Comparison of ENCODE assay signal across 11 cellular contexts in the genomic region with DNA sequence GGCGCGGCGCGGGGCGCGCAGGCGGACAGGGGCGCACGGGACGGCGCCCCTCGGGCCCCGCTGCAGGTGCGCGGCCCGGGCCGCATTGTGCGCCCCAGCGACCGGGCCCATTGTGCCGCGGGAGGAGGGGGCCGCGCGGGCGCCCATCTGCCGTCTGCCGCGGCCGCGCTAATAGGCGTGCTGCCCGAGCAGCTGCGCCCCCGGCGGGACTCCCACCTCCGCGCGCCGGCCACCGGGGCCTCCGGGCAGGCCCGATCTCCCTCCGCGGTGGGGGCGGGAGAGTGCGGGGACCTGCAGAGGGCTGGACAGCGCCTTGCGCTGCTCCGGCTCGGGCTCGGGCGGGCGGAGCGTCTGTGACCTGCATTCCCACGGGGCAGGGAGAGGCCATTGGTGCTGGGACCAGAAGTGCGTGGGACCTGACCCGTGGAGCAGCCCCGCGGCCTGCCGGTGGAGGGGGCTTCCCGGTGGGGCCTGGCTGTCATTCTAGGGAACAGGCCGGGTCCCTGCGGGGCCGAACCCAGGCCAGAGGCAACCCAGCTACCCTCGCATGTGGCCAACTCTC. TPM values are rescaled to one million over a fixed set of nuclear protein-coding genes. Genes with fewer than 3 reads are reported as not detected.
DNase-seq lines count a peak whose midpoint lies in the region; ATAC-seq and TF ChIP-seq lines count a peak whose summit lies in the region.
"Had no signal": no experiment of that assay in that cellular context is flagged by ENCODE, and none has a peak within 500 bp of the region (broad histone marks: within the 10 kb centered on the region; RNA-seq: fewer than 3 reads in every experiment).

No MANE protein-coding gene starts in this region.

- H3K9me2 ChIP-seq in GM23338 (ENCODE audit: insufficient read depth) = no peaks in the 10 kb centered on the region

- H3K4me3 Mint-ChIP-seq in GM23338 = peak overlapping the region; percentile 83
- H3K4me3 Mint-ChIP-seq: activated naive CD8-positive, alpha-beta T cell treated with anti-CD3 and anti-CD28 coated beads for 36 hours had no signal

- peaks cover 8% of the 10 kb centered on the region; the same call in 1 of the 3 replicates for H3K36me3 Mint-ChIP-seq in GM23338 (ENCODE audit: low read depth)
- H3K36me3 Mint-ChIP-seq: activated naive CD8-positive, alpha-beta T cell treated with anti-CD3 and anti-CD28 coated beads for 36 hours had no signal

- no peak overlapping the region for H3K27ac Mint-ChIP-seq in GM23338
- H3K27ac Mint-ChIP-seq: activated naive CD8-positive, alpha-beta T cell treated with anti-CD3 and anti-CD28 coated beads for 36 hours had no signal

- DNase-seq in GM23338 (ENCODE audit: low spot score) (peak; percentile 65), RKO (ENCODE audit: low spot score) (peak; percentile 28), left ventricle myocardium inferior (peak; percentile 57), posterior cingulate gyrus (peak in 7 of 10 donors; percentile 5 to 93 (median 67)), cerebellum (ENCODE audit: low spot score) (no peak), SJCRH30 (no peak), gastrocnemius medialis (no peak)
- DNase-seq: activated naive CD8-positive, alpha-beta T cell treated with anti-CD3 and anti-CD28 coated beads for 36 hours; foreskin melanocyte; tibial artery had no signal

- H3K4me1 ChIP-seq in GM23338 (ENCODE audit: insufficient read depth) = peaks cover 3% of the 10 kb centered on the region; the same call in 1 of the 2 replicates
- peaks cover 22% of the 10 kb centered on the region for H3K4me1 ChIP-seq in left ventricle myocardium inferior
- no peaks in the 10 kb centered on the region for H3K4me1 ChIP-seq in SJCRH30
- peaks cover 4 to 8% of the 10 kb centered on the region in 2 donors for H3K4me1 ChIP-seq in gastrocnemius medialis

- no peak for TF ChIP-seq POLR2A in gastrocnemius medialis (IDR thresholded peaks at IDR 0.05)

- H3F3A ChIP-seq in GM23338 (replicated peaks; ENCODE audit: low read depth) = no peaks in the 10 kb centered on the region

- no peaks in the 10 kb centered on the region; the same call in none of the 2 replicates for H4K20me1 ChIP-seq in GM23338 (replicated peaks; ENCODE audit: insufficient read depth)

- peak; percentile 9 for ATAC-seq in GM23338
- no peak for ATAC-seq in HG03039 (IDR thresholded peaks at IDR 0.05; ENCODE audit: unreplicated experiment)
- ATAC-seq in gastrocnemius medialis = no peak

- H3K27me3 ChIP-seq in GM23338 (ENCODE audit: insufficient read depth) = 0 out of 2 replicates have a peak, but pooled peaks cover 4% of the 10 kb centered on the region
- peaks cover 62% of the 10 kb centered on the region for H3K27me3 ChIP-seq in left ventricle myocardium inferior (ENCODE audit: low read depth)
- H3K27me3 ChIP-seq in SJCRH30 = no peaks in the 10 kb centered on the region
- H3K27me3 ChIP-seq in gastrocnemius medialis = peaks cover 42 to 48% (median 47%) of the 10 kb centered on the region in 3 donors

- no peak for TF ChIP-seq CTCF in GM23338 (conservative IDR thresholded peaks at IDR 0.05; ENCODE audit: low read depth in 2 of 2)
- TF ChIP-seq CTCF in left ventricle myocardium inferior (IDR thresholded peaks at IDR 0.05; ENCODE audit: borderline replicate concordance) = no peak
- TF ChIP-seq CTCF in gastrocnemius medialis (IDR thresholded peaks at IDR 0.05 in 4 of 5, conservative IDR thresholded peaks at IDR 0.05 in 1 of 5) = no peak

- H3K27ac ChIP-seq in GM23338 (ENCODE audit: low read depth) = no peak overlapping the region
- H3K27ac ChIP-seq in left ventricle myocardium inferior (replicated peaks) = peak overlapping the region; percentile 16
- H3K27ac ChIP-seq in SJCRH30 = no peak overlapping the region
- no peak overlapping the region for H3K27ac ChIP-seq in gastrocnemius medialis
- H3K27ac ChIP-seq: tibial artery had no signal

- intact Hi-C loops in left ventricle myocardium inferior (cut with micrococcal nuclease) (no loop called here), posterior cingulate gyrus (cut with DNase I) (no loop called here), gastrocnemius medialis (cut with DNase I; ENCODE audit: low total_unique reads) (no loop called here)

- H3K4me3 ChIP-seq in GM23338 (peak overlapping the region; percentile 75), left ventricle myocardium inferior (peak overlapping the region; percentile 49), SJCRH30 (no peak overlapping the region), gastrocnemius medialis (peak overlapping the region in 1 of 4 donors; percentile 7)
- H3K4me3 ChIP-seq: tibial artery had no signal

- in situ Hi-C loops in gastrocnemius medialis (cut with MboI; ENCODE audit: low sequenced_read_pairs in 4 of 4) = no loop called here

- H3K79me2 ChIP-seq in GM23338 (replicated peaks; ENCODE audit: insufficient read depth) = peaks cover 33% of the 10 kb centered on the region

- peaks cover 18% of the 10 kb centered on the region for H3K4me1 Mint-ChIP-seq in GM23338

- H3K36me3 ChIP-seq in GM23338 (ENCODE audit: insufficient read depth) (no peaks in the 10 kb centered on the region), left ventricle myocardium inferior (no peaks in the 10 kb centered on the region), SJCRH30 (no peaks in the 10 kb centered on the region), gastrocnemius medialis (no peaks in the 10 kb centered on the region)
- H3K36me3 ChIP-seq: tibial artery had no signal

- H3K9me3 Mint-ChIP-seq in GM23338 = peaks cover 4% of the 10 kb centered on the region; the same call in 1 of the 3 replicates
- H3K9me3 Mint-ChIP-seq: activated naive CD8-positive, alpha-beta T cell treated with anti-CD3 and anti-CD28 coated beads for 36 hours had no signal

- no peaks in the 10 kb centered on the region for H3K9me3 ChIP-seq in left ventricle myocardium inferior (replicated peaks)
- no peaks in the 10 kb centered on the region for H3K9me3 ChIP-seq in SJCRH30 (replicated peaks)
- H3K9me3 ChIP-seq in gastrocnemius medialis = no peaks in the 10 kb centered on the region
- H3K9me3 ChIP-seq: tibial artery had no signal

- no peak overlapping the region for H2AFZ ChIP-seq in GM23338

- H3K27me3 Mint-ChIP-seq in GM23338 (ENCODE audit: insufficient read depth, low read depth, poor library complexity) = peaks cover 26% of the 10 kb centered on the region

- H3K4me2 ChIP-seq in GM23338 = peak overlapping the region; percentile 91

TF ChIP-seq in GM23338, 12 proteins besides CTCF, POLR2A, EP300 and RAD21:
- TF ChIP-seq, protein P1, sequence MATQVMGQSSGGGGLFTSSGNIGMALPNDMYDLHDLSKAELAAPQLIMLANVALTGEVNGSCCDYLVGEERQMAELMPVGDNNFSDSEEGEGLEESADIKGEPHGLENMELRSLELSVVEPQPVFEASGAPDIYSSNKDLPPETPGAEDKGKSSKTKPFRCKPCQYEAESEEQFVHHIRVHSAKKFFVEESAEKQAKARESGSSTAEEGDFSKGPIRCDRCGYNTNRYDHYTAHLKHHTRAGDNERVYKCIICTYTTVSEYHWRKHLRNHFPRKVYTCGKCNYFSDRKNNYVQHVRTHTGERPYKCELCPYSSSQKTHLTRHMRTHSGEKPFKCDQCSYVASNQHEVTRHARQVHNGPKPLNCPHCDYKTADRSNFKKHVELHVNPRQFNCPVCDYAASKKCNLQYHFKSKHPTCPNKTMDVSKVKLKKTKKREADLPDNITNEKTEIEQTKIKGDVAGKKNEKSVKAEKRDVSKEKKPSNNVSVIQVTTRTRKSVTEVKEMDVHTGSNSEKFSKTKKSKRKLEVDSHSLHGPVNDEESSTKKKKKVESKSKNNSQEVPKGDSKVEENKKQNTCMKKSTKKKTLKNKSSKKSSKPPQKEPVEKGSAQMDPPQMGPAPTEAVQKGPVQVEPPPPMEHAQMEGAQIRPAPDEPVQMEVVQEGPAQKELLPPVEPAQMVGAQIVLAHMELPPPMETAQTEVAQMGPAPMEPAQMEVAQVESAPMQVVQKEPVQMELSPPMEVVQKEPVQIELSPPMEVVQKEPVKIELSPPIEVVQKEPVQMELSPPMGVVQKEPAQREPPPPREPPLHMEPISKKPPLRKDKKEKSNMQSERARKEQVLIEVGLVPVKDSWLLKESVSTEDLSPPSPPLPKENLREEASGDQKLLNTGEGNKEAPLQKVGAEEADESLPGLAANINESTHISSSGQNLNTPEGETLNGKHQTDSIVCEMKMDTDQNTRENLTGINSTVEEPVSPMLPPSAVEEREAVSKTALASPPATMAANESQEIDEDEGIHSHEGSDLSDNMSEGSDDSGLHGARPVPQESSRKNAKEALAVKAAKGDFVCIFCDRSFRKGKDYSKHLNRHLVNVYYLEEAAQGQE (IDR thresholded peaks at IDR 0.05; ENCODE audit: unreplicated experiment) = peak; percentile 65
- TF ChIP-seq STAT1 (IDR thresholded peaks at IDR 0.05; ENCODE audit: unreplicated experiment) = no peak

RNA-seq across cellular contexts. Expression of a gene that starts 0.9 kb away (rescaled TPM):
- 15.0 and 20.3 TPM in 2 replicates for total RNA-seq in GM23338 (2014; rRNA removed; shearing (Covaris generic))
- polyA plus RNA-seq in GM23338 (2016; fragmentation: Nextera tagmentation; extraction: Ambion mirVana) = 7.2 and 10.1 TPM in 2 replicates
- total RNA-seq in left ventricle myocardium inferior = 0.52 TPM
- 38.5 TPM for total RNA-seq in cerebellum
- total RNA-seq in SJCRH30 (2014; rRNA removed; shearing (Covaris generic)) = not detected in 2 replicates
- total RNA-seq in gastrocnemius medialis = under 1 TPM in 2 of 4 donors, not detected in 2; 0.24 to 0.81 TPM

Comparison
In these comparisons a context has a peak if more than half of its experiments do, and no peak if none do; other contexts are left out.
1. DNase-seq: peak in GM23338 (single experiment), RKO (single experiment), left ventricle myocardium inferior (single experiment) and posterior cingulate gyrus (7 of 10); none in cerebellum (single experiment), SJCRH30 (0 of 2) and gastrocnemius medialis (0 of 2).